In genomic region chr20:17627101-17627950, GRCh38 we compare ENCODE assay signal across 21 cellular contexts. TPM values are rescaled to one million over a fixed set of nuclear protein-coding genes. Genes with fewer than 3 reads are reported as not detected.
DNase-seq lines count a peak whose midpoint lies in the region; ATAC-seq and TF ChIP-seq lines count a peak whose summit lies in the region.
"Had no signal": no experiment of that assay in that cellular context is flagged by ENCODE, and none has a peak within 500 bp of the region (broad histone marks: within the 10 kb centered on the region; RNA-seq: fewer than 3 reads in every experiment).

No MANE protein-coding gene starts in this region.

- H3K36me3 ChIP-seq in H7 (replicated peaks; ENCODE audit: control insufficient read depth, insufficient read depth, low read length) (peaks cover 41% of the 10 kb centered on the region), body of pancreas (replicated peaks in 1 of 2; ENCODE audit: insufficient read depth in 1 of 2, low read depth in 2 of 2) (peaks cover 27 to 32% of the 10 kb centered on the region in 2 donors), vagina (peaks cover 0 to 78% of the 10 kb centered on the region in 2 donors)

- H3K4me1 ChIP-seq in body of pancreas: peaks cover 39% of the 10 kb centered on the region
- H3K4me1 ChIP-seq in vagina: no peaks in the 10 kb centered on the region

- H3K27ac Mint-ChIP-seq in progenitor cell of endocrine pancreas: peak overlapping the region; percentile 59
- H3K27ac Mint-ChIP-seq: activated B cell treated with CpG ODN at 0.5 μM for 24 hours; activated naive CD8-positive, alpha-beta T cell treated with anti-CD3 and anti-CD28 coated beads for 36 hours; T-helper 1 cell treated with Interleukin-12 subunit alpha and Interleukin-12 subunit beta and Interleukin-4 antibody, amounts not matched to agents 30 μg/mL and 1 μg/mL, for 36 hours had no signal

- H3K4me3 ChIP-seq in H7 (ENCODE audit: insufficient read depth, low read depth, low read length): no peak overlapping the region
- H3K4me3 ChIP-seq in body of pancreas: no peak overlapping the region
- no peak overlapping the region for H3K4me3 ChIP-seq in vagina

- H3K9me3 Mint-ChIP-seq in progenitor cell of endocrine pancreas (ENCODE audit: low read depth): no peaks in the 10 kb centered on the region
- H3K9me3 Mint-ChIP-seq: activated B cell treated with CpG ODN at 0.5 μM for 24 hours; activated naive CD8-positive, alpha-beta T cell treated with anti-CD3 and anti-CD28 coated beads for 36 hours; activated T-helper 1 cell treated with anti-CD3 and anti-CD28 coated beads, Interleukin-12 subunit alpha, Interleukin-12 subunit beta, Interleukin-2, Interleukin-4 antibody, amounts not matched to agents 30 ng/mL and 10 ng/mL and 1 ng/mL, durations not matched to agents 14 hours and 24 hours and 36 hours; immature natural killer cell; T-helper 1 cell treated with Interleukin-12 subunit alpha and Interleukin-12 subunit beta and Interleukin-4 antibody, amounts not matched to agents 30 μg/mL and 1 μg/mL, for 36 hours had no signal

- DNase-seq in H7 (peak; percentile 52), body of pancreas (no peak), left lobe of liver (ENCODE audit: low spot score) (no peak), progenitor cell of endocrine pancreas (ENCODE audit: low spot score, unreplicated experiment) (no peak), vagina (ENCODE audit: extremely low spot score in 2 of 2) (no peak), retina (no peak), GOT3 (lab: John Stamatoyannopoulos, UW) (no peak), DMS53 (lab: John Stamatoyannopoulos, UW) (no peak)
- DNase-seq: activated B cell treated with CpG ODN at 0.5 μM for 24 hours; activated CD8-positive, alpha-beta memory T cell treated with anti-CD3 and anti-CD28 coated beads for 24 hours; activated naive CD8-positive, alpha-beta T cell treated with anti-CD3 and anti-CD28 coated beads for 36 hours; HCEC 1CT; immature natural killer cell; KG1; mesenchymal stem cell; NCI-H1092; NCI-H2081 treated with DMSO at 0.1 percent for 48 hours; SHP77 treated with DMSO at 0.1 percent for 48 hours; stimulated activated CD4-positive, alpha-beta T cell treated with anti-CD3 and anti-CD28 coated beads, Interleukin-4, amount 100 ng/mL, for 1 hour had no signal

- H3K27me3 ChIP-seq in H7 (ENCODE audit: control insufficient read depth, insufficient read depth, low read length) (no peaks in the 10 kb centered on the region), body of pancreas (no peaks in the 10 kb centered on the region), vagina (no peaks in the 10 kb centered on the region)

- no peaks in the 10 kb centered on the region for H3K27me3 Mint-ChIP-seq in progenitor cell of endocrine pancreas
- H3K27me3 Mint-ChIP-seq: activated B cell treated with CpG ODN at 0.5 μM for 24 hours; activated naive CD8-positive, alpha-beta T cell treated with anti-CD3 and anti-CD28 coated beads for 36 hours had no signal

- TF ChIP-seq CTCF in body of pancreas (IDR thresholded peaks at IDR 0.05) (no peak), progenitor cell of endocrine pancreas (IDR thresholded peaks at IDR 0.05; ENCODE audit: unreplicated experiment) (no peak), vagina (IDR thresholded peaks at IDR 0.05) (no peak)

- no peak for ATAC-seq in body of pancreas
- ATAC-seq in left lobe of liver: peak; percentile 2

- H3K9me3 ChIP-seq in body of pancreas (no peaks in the 10 kb centered on the region), vagina (no peaks in the 10 kb centered on the region)

- TF ChIP-seq POLR2A in body of pancreas (IDR thresholded peaks at IDR 0.05) (no peak), vagina (IDR thresholded peaks at IDR 0.05) (no peak)

- H3K27ac ChIP-seq in body of pancreas (peak overlapping the region; percentile 49 to 79 (median 67)), vagina (no peak overlapping the region)

- 60 to 62% methylated on average over 6 to 27 of the region's 27 CpGs for WGBS in body of pancreas, 2 donors

- peaks cover 6% of the 10 kb centered on the region for H3K4me1 Mint-ChIP-seq in progenitor cell of endocrine pancreas (ENCODE audit: low read depth)
- H3K4me1 Mint-ChIP-seq: activated B cell treated with CpG ODN at 0.5 μM for 24 hours; activated naive CD8-positive, alpha-beta T cell treated with anti-CD3 and anti-CD28 coated beads for 36 hours had no signal

- intact Hi-C loops in body of pancreas (cut with DNase I): no loop called here
- intact Hi-C loops in vagina (cut with DNase I): no loop called here

- H3K4me3 Mint-ChIP-seq in progenitor cell of endocrine pancreas (ENCODE audit: low read depth): no peak overlapping the region
- H3K4me3 Mint-ChIP-seq: activated B cell treated with CpG ODN at 0.5 μM for 24 hours; activated naive CD8-positive, alpha-beta T cell treated with anti-CD3 and anti-CD28 coated beads for 36 hours; activated T-helper 1 cell treated with anti-CD3 and anti-CD28 coated beads, Interleukin-12 subunit alpha, Interleukin-12 subunit beta, Interleukin-2, Interleukin-4 antibody, amounts not matched to agents 30 ng/mL and 10 ng/mL and 1 ng/mL, durations not matched to agents 14 hours and 24 hours and 36 hours; immature natural killer cell; T-helper 1 cell treated with Interleukin-12 subunit alpha and Interleukin-12 subunit beta and Interleukin-4 antibody, amounts not matched to agents 30 μg/mL and 1 μg/mL, for 36 hours had no signal

- peaks cover 17% of the 10 kb centered on the region for H3K36me3 Mint-ChIP-seq in progenitor cell of endocrine pancreas (ENCODE audit: insufficient read depth)
- H3K36me3 Mint-ChIP-seq: activated naive CD8-positive, alpha-beta T cell treated with anti-CD3 and anti-CD28 coated beads for 36 hours had no signal

RNA-seq across cellular contexts. Expression of gene RRBP1, which starts 54.7 kb away (rescaled TPM):
- total RNA-seq in H7 (2014; rRNA removed; shearing (Covaris generic)): 79.2 and 83.1 TPM in 2 replicates
- total RNA-seq in body of pancreas: 100 to 1,000 TPM; 313 to 511 TPM
- total RNA-seq in left lobe of liver: 191 TPM
- total RNA-seq in progenitor cell of endocrine pancreas: 222 and 242 TPM in 2 replicates
- 79.8 TPM for total RNA-seq in vagina

RNA-seq across cellular contexts. Expression of gene DSTN, which starts 57.5 kb away (rescaled TPM):
- total RNA-seq in H7 (2014; rRNA removed; shearing (Covaris generic)): 112 and 126 TPM in 2 replicates
- total RNA-seq in body of pancreas: 100 to 1,000 TPM; 103 to 464 TPM
- 96.2 TPM for total RNA-seq in left lobe of liver
- 199 and 201 TPM in 2 replicates for total RNA-seq in progenitor cell of endocrine pancreas
- 326 TPM for total RNA-seq in vagina
